ENCODE assay signal across 14 cellular contexts in the genomic region with DNA sequence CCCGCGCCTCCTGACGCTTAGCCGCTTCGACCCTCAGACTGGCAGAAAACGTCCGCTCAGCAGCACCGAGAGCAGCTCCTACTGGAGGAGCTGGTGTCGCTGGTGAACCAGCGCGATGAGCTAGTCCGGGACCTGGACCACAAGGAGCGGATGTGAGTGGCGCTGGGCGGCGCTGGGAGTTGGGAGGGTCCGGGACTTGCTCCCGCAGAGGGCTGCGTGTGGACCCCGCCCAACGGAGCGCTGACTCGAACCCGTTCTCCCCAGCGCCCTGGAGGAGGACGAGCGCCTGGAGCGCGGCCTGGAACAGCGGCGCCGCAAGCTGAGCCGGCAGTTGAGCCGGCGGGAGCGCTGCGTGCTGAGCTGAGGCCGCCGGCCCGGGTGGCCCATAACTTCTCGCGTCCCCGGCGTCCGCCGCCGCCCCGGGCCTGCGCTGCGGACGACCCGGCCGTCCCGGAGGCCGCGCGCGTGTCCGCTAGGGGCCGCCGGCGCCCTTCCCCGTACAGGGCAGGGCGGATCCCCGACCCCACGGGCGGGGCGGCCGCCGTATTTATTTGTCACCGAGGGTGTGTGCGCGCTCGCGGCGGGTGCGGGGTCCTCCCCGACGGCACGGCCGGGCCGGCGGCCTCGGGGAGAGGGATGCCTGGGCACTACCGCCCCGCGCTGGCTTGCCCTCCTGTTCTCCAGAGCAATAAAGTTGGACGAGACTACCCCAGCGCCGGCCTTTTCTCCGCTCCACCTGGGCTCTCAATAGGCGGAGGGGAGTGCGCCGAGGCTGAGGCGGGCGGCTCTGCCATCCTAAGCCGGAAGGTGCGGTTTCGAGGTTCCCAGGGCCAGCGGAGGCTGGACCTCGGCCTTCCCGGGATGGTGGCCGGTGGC. TPM values are rescaled to one million over a fixed set of nuclear protein-coding genes. Genes with fewer than 3 reads are reported as not detected.
DNase-seq lines count a peak whose midpoint lies in the region; ATAC-seq and TF ChIP-seq lines count a peak whose summit lies in the region.
"Had no signal": no experiment of that assay in that cellular context is flagged by ENCODE, and none has a peak within 500 bp of the region (broad histone marks: within the 10 kb centered on the region; RNA-seq: fewer than 3 reads in every experiment).

No MANE protein-coding gene starts in this region.

- peak overlapping the region in 35 of 59 donors; percentile 13 to 86 (median 55) for H3K27ac ChIP-seq in dorsolateral prefrontal cortex
- H3K27ac ChIP-seq in prostate gland = peak overlapping the region; percentile 29 to 47

- POLR2A ChIA-PET in activated CD4-positive, alpha-beta T cell treated with anti-CD3 and anti-CD28 coated beads, Interleukin-2, amount 10 ng/mL, durations not matched to agents 7 days and 5 days (lab: Charles Lee) = no interaction called here

- no peak overlapping the region for H3K4me3 Mint-ChIP-seq in activated CD4-positive, alpha-beta T cell treated with anti-CD3 and anti-CD28 coated beads, Interleukin-2, amount 10 ng/mL, durations not matched to agents 7 days and 5 days
- H3K4me3 Mint-ChIP-seq: activated naive CD8-positive, alpha-beta T cell treated with anti-CD3 and anti-CD28 coated beads, Interleukin-2, amount 50 U/mL, for 24 hours had no signal

- intact Hi-C loops in dorsolateral prefrontal cortex (cut with DNase I) = loop anchor here (2.0 to 10.0 kb wide), 2 partner anchors 17 to 57 kb away; no protein-coding TSS in a partner anchor
- intact Hi-C loops in prostate gland (cut with DNase I) = no loop called here

- no peaks in the 10 kb centered on the region for H3K9me3 Mint-ChIP-seq in activated CD4-positive, alpha-beta T cell treated with anti-CD3 and anti-CD28 coated beads, Interleukin-2, amount 10 ng/mL, durations not matched to agents 7 days and 5 days
- H3K9me3 Mint-ChIP-seq: activated naive CD8-positive, alpha-beta T cell treated with anti-CD3 and anti-CD28 coated beads, Interleukin-2, amount 50 U/mL, for 24 hours had no signal

- no peak overlapping the region for H3K27ac Mint-ChIP-seq in activated CD4-positive, alpha-beta T cell treated with anti-CD3 and anti-CD28 coated beads, Interleukin-2, amount 10 ng/mL, durations not matched to agents 7 days and 5 days
- H3K27ac Mint-ChIP-seq: activated naive CD8-positive, alpha-beta T cell treated with anti-CD3 and anti-CD28 coated beads, Interleukin-2, amount 50 U/mL, for 24 hours had no signal

- no peak for TF ChIP-seq POLR2A in prostate gland (IDR thresholded peaks at IDR 0.05)

- peaks cover 14% of the 10 kb centered on the region for H3K36me3 Mint-ChIP-seq in activated CD4-positive, alpha-beta T cell treated with anti-CD3 and anti-CD28 coated beads, Interleukin-2, amount 10 ng/mL, durations not matched to agents 7 days and 5 days (ENCODE audit: low read depth)

- no peaks in the 10 kb centered on the region for H3K27me3 Mint-ChIP-seq in activated CD4-positive, alpha-beta T cell treated with anti-CD3 and anti-CD28 coated beads, Interleukin-2, amount 10 ng/mL, durations not matched to agents 7 days and 5 days
- H3K27me3 Mint-ChIP-seq: activated naive CD8-positive, alpha-beta T cell treated with anti-CD3 and anti-CD28 coated beads, Interleukin-2, amount 50 U/mL, for 24 hours had no signal

- peaks cover 49% of the 10 kb centered on the region for H3K4me1 Mint-ChIP-seq in activated CD4-positive, alpha-beta T cell treated with anti-CD3 and anti-CD28 coated beads, Interleukin-2, amount 10 ng/mL, durations not matched to agents 7 days and 5 days

- TF ChIP-seq CTCF in dorsolateral prefrontal cortex (IDR thresholded peaks at IDR 0.05 in 54 of 56, conservative IDR thresholded peaks at IDR 0.05 in 2 of 56; ENCODE audit: low read depth in 1 of 56, partially characterized antibody in 56 of 56) = peak in 9 of 56 donors; percentile 8 to 40 (median 23)
- TF ChIP-seq CTCF in prostate gland (IDR thresholded peaks at IDR 0.05) = peak in 2 of 4 experiments; percentile 23 to 35

- CTCF ChIA-PET in activated CD4-positive, alpha-beta T cell treated with anti-CD3 and anti-CD28 coated beads, Interleukin-2, amount 10 ng/mL, durations not matched to agents 7 days and 5 days (lab: Charles Lee) = interaction anchor here (1.2 to 3.2 kb wide), 3 partner anchors 13 to 62 kb away, joined by 4 to 24 read pairs (median 6); no protein-coding TSS in a partner anchor

- 40% methylated on average over 70 of the region's 103 CpGs for WGBS in prostate gland

- H3K4me3 ChIP-seq in dorsolateral prefrontal cortex = peak overlapping the region in 11 of 59 donors; percentile 6 to 30 (median 16)
- H3K4me3 ChIP-seq in prostate gland = no peak overlapping the region

- no peaks in the 10 kb centered on the region for H3K9me3 ChIP-seq in prostate gland
- H3K9me3 ChIP-seq: BE2C had no signal

- no peaks in the 10 kb centered on the region for H3K4me1 ChIP-seq in prostate gland (replicated peaks)
- H3K4me1 ChIP-seq: BE2C had no signal

- ATAC-seq in HG02970 (IDR thresholded peaks at IDR 0.05; ENCODE audit: low FRiP score, unreplicated experiment) = no peak
- ATAC-seq: activated naive CD8-positive, alpha-beta T cell treated with anti-CD3 and anti-CD28 coated beads, Interleukin-2, amount 50 U/mL, for 24 hours had no signal

- peak; percentile 2 for DNase-seq in Daoy (ENCODE audit: low read depth)
- DNase-seq in dorsolateral prefrontal cortex = no peak
- peak; percentile 79 for DNase-seq in iPS-NIHi7 (ENCODE audit: extremely low spot score)
- no peak for DNase-seq in prostate gland (ENCODE audit: low spot score)
- no peak for DNase-seq in NCI-H2029 (lab: John Stamatoyannopoulos, UW)
- DNase-seq in activated CD8-positive, alpha-beta memory T cell treated with anti-CD3 and anti-CD28 coated beads, Interleukin-2, amount 50 U/mL, for 48 hours = no peak
- no peak for DNase-seq in activated CD4-positive, alpha-beta T cell treated with anti-CD3 and anti-CD28 coated beads, Interleukin-2, amount 10 ng/mL, durations not matched to agents 7 days and 5 days
- DNase-seq: activated CD4-positive, alpha-beta T cell treated with anti-CD3 and anti-CD28 coated beads for 1 hour; activated naive CD8-positive, alpha-beta T cell treated with anti-CD3 and anti-CD28 coated beads, Interleukin-2, amount 50 U/mL, for 24 hours; BE2C; NCI-H1417 treated with DMSO at 0.1 percent for 48 hours; posterior cingulate gyrus had no signal

- H3K27me3 ChIP-seq in dorsolateral prefrontal cortex = no peaks in the 10 kb centered on the region
- no peaks in the 10 kb centered on the region for H3K27me3 ChIP-seq in prostate gland (replicated peaks; ENCODE audit: insufficient read depth)
- H3K27me3 ChIP-seq: BE2C had no signal

- H3K36me3 ChIP-seq in prostate gland = peaks cover 0 to 5% of the 10 kb centered on the region in 2 donors
- H3K36me3 ChIP-seq: BE2C had no signal

RNA-seq across cellular contexts. Expression of a gene that starts 3.4 kb away (rescaled TPM):
- total RNA-seq in Daoy (2014; rRNA removed; shearing (Covaris generic)) = not detected in 2 replicates
- total RNA-seq in dorsolateral prefrontal cortex = 10 to 100 TPM in 3 of 120 experiments, 1 to 10 TPM in 114, under 1 TPM in 3; 0.74 to 10.5 (median 4.1) TPM
- under 1 TPM in 1 of 2 donors, not detected in 1; 0.74 TPM for total RNA-seq in prostate gland
- total RNA-seq in activated CD4-positive, alpha-beta T cell treated with anti-CD3 and anti-CD28 coated beads, Interleukin-2, amount 10 ng/mL, durations not matched to agents 7 days and 5 days = 1 to 10 TPM in 1 of 2 experiments, under 1 TPM in 1; 1.00 to 3.3 TPM
- total RNA-seq: frontal cortex had no signal

RNA-seq across cellular contexts. Expression of a gene that starts 16.3 kb away (rescaled TPM):
- total RNA-seq in Daoy (2014; rRNA removed; shearing (Covaris generic)) = 30.9 and 34.2 TPM in 2 replicates
- total RNA-seq in dorsolateral prefrontal cortex = 10 to 100 TPM; 17.3 to 49.0 (median 28.4) TPM
- total RNA-seq in prostate gland = 10 to 100 TPM; 68.2 to 98.7 TPM
- total RNA-seq in activated CD4-positive, alpha-beta T cell treated with anti-CD3 and anti-CD28 coated beads, Interleukin-2, amount 10 ng/mL, durations not matched to agents 7 days and 5 days = 10 to 100 TPM; 69.2 to 96.7 TPM

RNA-seq across cellular contexts. Expression of a gene that starts 19.8 kb away (rescaled TPM):
- total RNA-seq in Daoy (2014; rRNA removed; shearing (Covaris generic)) = 23.7 and 30.2 TPM in 2 replicates
- total RNA-seq in dorsolateral prefrontal cortex (100 to 1,000 TPM in 1 of 120 experiments, 10 to 100 TPM in 119; 35.7 to 101 (median 59.6) TPM), prostate gland (10 to 100 TPM; 68.6 to 92.6 TPM)
- 10 to 100 TPM; 34.1 to 42.1 TPM for total RNA-seq in activated CD4-positive, alpha-beta T cell treated with anti-CD3 and anti-CD28 coated beads, Interleukin-2, amount 10 ng/mL, durations not matched to agents 7 days and 5 days

RNA-seq across cellular contexts. Expression of a gene that starts 21.8 kb away (rescaled TPM):
- total RNA-seq in Daoy (2014; rRNA removed; shearing (Covaris generic)) = 16.6 and 22.4 TPM in 2 replicates
- total RNA-seq in dorsolateral prefrontal cortex (100 to 1,000 TPM in 4 of 120 experiments, 10 to 100 TPM in 116; 30.9 to 133 (median 57.4) TPM), prostate gland (10 to 100 TPM; 42.7 to 67.9 TPM)
- total RNA-seq in activated CD4-positive, alpha-beta T cell treated with anti-CD3 and anti-CD28 coated beads, Interleukin-2, amount 10 ng/mL, durations not matched to agents 7 days and 5 days = 10 to 100 TPM; 61.0 to 67.1 TPM

RNA-seq across cellular contexts. Expression of a gene that starts 21.9 kb away (rescaled TPM):
- 77.3 and 117 TPM in 2 replicates for total RNA-seq in Daoy (2014; rRNA removed; shearing (Covaris generic))
- total RNA-seq in dorsolateral prefrontal cortex (10 to 100 TPM; 22.6 to 74.8 (median 38.1) TPM), prostate gland (10 to 100 TPM; 72.8 to 98.1 TPM)
- total RNA-seq in activated CD4-positive, alpha-beta T cell treated with anti-CD3 and anti-CD28 coated beads, Interleukin-2, amount 10 ng/mL, durations not matched to agents 7 days and 5 days = 10 to 100 TPM; 32.4 to 35.4 TPM

Comparison
In these comparisons a context has a peak if more than half of its experiments do, and no peak if none do; other contexts are left out.
1. DNase-seq: peak in Daoy (single experiment) and iPS-NIHi7 (single experiment); none in dorsolateral prefrontal cortex (0 of 10), prostate gland (single experiment), NCI-H2029 (single experiment), activated CD8-positive, alpha-beta memory T cell treated with anti-CD3 and anti-CD28 coated beads, Interleukin-2, amount 50 U/mL, for 48 hours (single experiment) and activated CD4-positive, alpha-beta T cell treated with anti-CD3 and anti-CD28 coated beads, Interleukin-2, amount 10 ng/mL, durations not matched to agents 7 days and 5 days (single experiment).